In genomic region chr5:31396611-31397295, GRCh38 we compare ENCODE assay signal across 21 cellular contexts.
"Had no signal": no experiment of that assay in that cellular context is flagged by ENCODE, and none has a peak within 500 bp of the region (broad histone marks: within the 10 kb centered on the region; RNA-seq: fewer than 3 reads in every experiment).

No MANE protein-coding gene starts in this region.

- H3K27ac ChIP-seq: foreskin keratinocyte, heart left ventricle, neural progenitor cell, parathyroid adenoma, psoas muscle, suprapubic skin, tibial artery had no signal

- H3K4me1 ChIP-seq: foreskin keratinocyte, heart left ventricle, parathyroid adenoma, psoas muscle, tibial artery had no signal

- H3K9me3 ChIP-seq: heart left ventricle, psoas muscle, suprapubic skin, tibial artery had no signal

- H3K27me3 ChIP-seq: foreskin keratinocyte, heart left ventricle, neural progenitor cell, suprapubic skin, tibial artery had no signal

- H3K36me3 ChIP-seq: neural progenitor cell had no signal

- H3K4me3 ChIP-seq: heart left ventricle, neural progenitor cell, psoas muscle, smooth muscle cell, suprapubic skin, tibial artery had no signal

- DNase-seq: activated B cell treated with CpG ODN at 0.5 μM for 24 hours; activated CD8-positive, alpha-beta memory T cell treated with anti-CD3 and anti-CD28 coated beads, Interleukin-2, amount 10 ng/mL, durations not matched to agents 7 days and 5 days; activated CD8-positive, alpha-beta T cell treated with anti-CD3 and anti-CD28 coated beads, Interleukin-2, amount 10 ng/mL, durations not matched to agents 7 days and 5 days; activated naive CD4-positive, alpha-beta T cell; activated T-cell treated with anti-CD3 and anti-CD28 coated beads, Interleukin-2, amount 50 U/mL, for 72 hours; anterior cingulate cortex; dermis blood vessel endothelial cell; effector CD4-positive, alpha-beta T cell; foreskin keratinocyte; heart left ventricle; natural killer cell; occipital lobe; psoas muscle; stimulated activated CD4-positive, alpha-beta T cell treated with anti-CD3 and anti-CD28 coated beads, Interleukin-1b, Interleukin-23, amount 100 ng/mL, for 48 hours; stimulated activated naive CD4-positive, alpha-beta T cell; T-helper 2 cell; tibial artery had no signal
